ENCODE assay signal across 8 cellular contexts in genomic region chr2:85418132-85419008, GRCh38. TPM values are rescaled to one million over a fixed set of nuclear protein-coding genes. Genes with fewer than 3 reads are reported as not detected.
A peak's percentile ranks its signal among the peaks of the same experiment; 100 is the strongest.
DNase-seq lines count a peak whose midpoint lies in the region; ATAC-seq lines count a peak whose summit lies in the region.

Gene SH2D6 (plus strand): TSS chr2:85418714. CDS start chr2:85429466, 10,752 bp downstream.

- peak; percentile 95 for DNase-seq in ELF-1 (ENCODE audit: low read depth, low spot score)
- DNase-seq in SHP77 treated with DMSO at 0.1 percent for 48 hours (lab: John Stamatoyannopoulos, UW), result peak; percentile 55
- peak; percentile 69 to 85 (median 74) for DNase-seq in activated naive CD4-positive, alpha-beta T cell (lab: John Stamatoyannopoulos, UW)
- DNase-seq in foreskin melanocyte, result peak; percentile 79
- DNase-seq in neuronal stem cell (ENCODE audit: low spot score), result peak; percentile 73

- H3K27ac ChIP-seq in KOPT-K1 (ENCODE audit: low read depth, low read length, poor library complexity, severe bottlenecking), result peak within 1 kb of the TSS; percentile 93
- H3K27ac ChIP-seq in neuronal stem cell (replicated peaks; ENCODE audit: low read length), result peak within 1 kb of the TSS; percentile 74
- peak within 1 kb of the TSS; percentile 90 for H3K27ac ChIP-seq in subcutaneous abdominal adipose tissue (ENCODE audit: low read depth, low read length)

- peak within 1 kb of the TSS; percentile 87 for H3K23ac ChIP-seq in neuronal stem cell (ENCODE audit: low read depth, low read length, poor library complexity)

- no peak within 1 kb of the TSS for H2BK12ac ChIP-seq in neuronal stem cell (ENCODE audit: low read length)

- H2BK15ac ChIP-seq in neuronal stem cell (ENCODE audit: low read length), result peak within 1 kb of the TSS; percentile 90

- H3K4ac ChIP-seq in neuronal stem cell (ENCODE audit: low read length), result peak within 1 kb of the TSS; percentile 91

- H3K27me3 ChIP-seq in neuronal stem cell (ENCODE audit: control insufficient read depth in 3 of 3, insufficient read depth in 3 of 3, low read depth in 1 of 3, low read length in 3 of 3), result peaks cover 0 to 23% (median 6%) of the 10 kb centered on the region in 3 experiments
- no peaks in the 10 kb centered on the region for H3K27me3 ChIP-seq in subcutaneous abdominal adipose tissue (ENCODE audit: control insufficient read depth in 5 of 5, insufficient read depth in 4 of 5, low read length in 5 of 5)

- H3K4me1 ChIP-seq in neuronal stem cell (ENCODE audit: control insufficient read depth in 2 of 2, insufficient read depth in 1 of 2, low read depth in 1 of 2, low read length in 2 of 2) (peaks cover 11 to 13% of the 10 kb centered on the region in 2 donors), subcutaneous abdominal adipose tissue (ENCODE audit: control insufficient read depth in 5 of 5, insufficient read depth in 5 of 5, low read length in 5 of 5) (peaks cover 5 to 51% (median 46%) of the 10 kb centered on the region in 5 donors)

- no peaks in the 10 kb centered on the region for H3K36me3 ChIP-seq in KOPT-K1 (ENCODE audit: insufficient read depth, low read length)
- H3K36me3 ChIP-seq in neuronal stem cell (replicated peaks in 1 of 2; ENCODE audit: control insufficient read depth in 2 of 2, insufficient read depth in 2 of 2, low read length in 2 of 2), result no peaks in the 10 kb centered on the region
- no peaks in the 10 kb centered on the region for H3K36me3 ChIP-seq in subcutaneous abdominal adipose tissue (ENCODE audit: control insufficient read depth in 5 of 5, insufficient read depth in 5 of 5, low read length in 5 of 5)

- H4K91ac ChIP-seq in neuronal stem cell (ENCODE audit: low read depth, low read length, poor library complexity), result peak within 1 kb of the TSS; percentile 67

- peak within 1 kb of the TSS; percentile 89 for H2AK5ac ChIP-seq in neuronal stem cell (ENCODE audit: low read depth, low read length)

- H3K9ac ChIP-seq in neuronal stem cell (ENCODE audit: low read depth, low read length, poor library complexity), result peak within 1 kb of the TSS; percentile 88
- H3K9ac ChIP-seq in subcutaneous abdominal adipose tissue (ENCODE audit: low read length in 5 of 5), result peak within 1 kb of the TSS; percentile 48 to 94 (median 87)

- peak within 1 kb of the TSS; percentile 98 for H3K18ac ChIP-seq in neuronal stem cell (ENCODE audit: low read length)

- H2AFZ ChIP-seq in neuronal stem cell (ENCODE audit: low read length), result peak within 1 kb of the TSS; percentile 91

- H2BK120ac ChIP-seq in neuronal stem cell (ENCODE audit: low read depth, low read length), result peak within 1 kb of the TSS; percentile 63

- no CpG with 5 or more reads among the region's 57 CpGs for WGBS in neuronal stem cell (ENCODE audit: extremely low coverage in 2 of 2, insufficient read length in 2 of 2, insufficient replicate concordance in 1 of 2), 2 donors

- H4K8ac ChIP-seq in neuronal stem cell (ENCODE audit: low read depth, low read length), result peak within 1 kb of the TSS; percentile 99

- peak; percentile 67 for ATAC-seq in GM21825 (IDR thresholded peaks at IDR 0.05; ENCODE audit: unreplicated experiment)

- H3K14ac ChIP-seq in neuronal stem cell (ENCODE audit: low read length), result peak within 1 kb of the TSS; percentile 43

- peak within 1 kb of the TSS; percentile 91 for H2BK5ac ChIP-seq in neuronal stem cell (ENCODE audit: low read length)

- H3K9me3 ChIP-seq in KOPT-K1 (ENCODE audit: insufficient read depth, low read length, poor library complexity, severe bottlenecking) (no peaks in the 10 kb centered on the region), neuronal stem cell (replicated peaks in 1 of 2; ENCODE audit: control insufficient read depth in 2 of 2, insufficient read depth in 1 of 2, low read depth in 1 of 2, low read length in 2 of 2) (no peaks in the 10 kb centered on the region), subcutaneous abdominal adipose tissue (ENCODE audit: control insufficient read depth in 5 of 5, low read length in 5 of 5) (no peaks in the 10 kb centered on the region)

- H3K79me1 ChIP-seq in neuronal stem cell (ENCODE audit: low read depth, low read length), result no peaks in the 10 kb centered on the region

- peak within 1 kb of the TSS; percentile 88 for H3K4me2 ChIP-seq in neuronal stem cell (ENCODE audit: insufficient read depth, low read length, poor library complexity, severe bottlenecking)

- H3K4me3 ChIP-seq in neuronal stem cell (ENCODE audit: low read length in 2 of 2), result peak within 1 kb of the TSS; percentile 58 to 87
- peak within 1 kb of the TSS; percentile 65 to 86 (median 85) for H3K4me3 ChIP-seq in subcutaneous abdominal adipose tissue (ENCODE audit: low read depth in 1 of 5, low read length in 5 of 5)

RNA-seq across cellular contexts. Expression of gene SH2D6, which starts in this region (rescaled TPM):
- 0.15 TPM for polyA plus RNA-seq in neuronal stem cell (2013, experiment 1 of 2)
- polyA plus RNA-seq in neuronal stem cell (2013, experiment 2 of 2), result 0.15 TPM

Comparison
In these comparisons a context has a peak if more than half of its experiments do, and no peak if none do; other contexts are left out.
1. Peak in every context shown above with its lines: DNase-seq, ATAC-seq, H3K4me3 ChIP-seq and H3K27ac ChIP-seq.